ENCODE assay signal across 13 cellular contexts in genomic region chr18:24672165-24672950, GRCh38.
A peak's percentile ranks its signal among the peaks of the same experiment; 100 is the strongest.
DNase-seq lines count a peak whose midpoint lies in the region; ATAC-seq and TF ChIP-seq lines count a peak whose summit lies in the region.
"Had no signal": no experiment of that assay in that cellular context is flagged by ENCODE, and none has a peak within 500 bp of the region (broad histone marks: within the 10 kb centered on the region; RNA-seq: fewer than 3 reads in every experiment).

No MANE protein-coding gene starts in this region.

- H3K4me3 Mint-ChIP-seq in chondrocyte (ENCODE audit: unreplicated experiment) = no peak overlapping the region
- H3K4me3 Mint-ChIP-seq: activated CD4-positive, alpha-beta T cell treated with anti-CD3 and anti-CD28 coated beads for 36 hours; activated T-helper 1 cell treated with anti-CD3 and anti-CD28 coated beads, Interleukin-12 subunit alpha, Interleukin-12 subunit beta, Interleukin-2, Interleukin-4 antibody, amounts not matched to agents 30 ng/mL and 10 ng/mL and 1 ng/mL, durations not matched to agents 14 hours and 24 hours and 36 hours; effector memory CD8-positive, alpha-beta T cell; naive thymus-derived CD8-positive, alpha-beta T cell had no signal

- H3K27ac ChIP-seq in GM23248 (no peak overlapping the region), foreskin keratinocyte (no peak overlapping the region)
- H3K27ac ChIP-seq: skin epidermis had no signal

- H3K79me2 ChIP-seq in GM23248 (ENCODE audit: insufficient read depth) = no peaks in the 10 kb centered on the region

- H2AFZ ChIP-seq in GM23248 = no peak overlapping the region

- H3K4me3 ChIP-seq in GM23248 = no peak overlapping the region
- H3K4me3 ChIP-seq: skin epidermis had no signal

- no peaks in the 10 kb centered on the region for H3K9me2 ChIP-seq in GM23248 (ENCODE audit: insufficient read depth)

- peak; percentile 26 for DNase-seq in COR-L47 (lab: John Stamatoyannopoulos, UW)
- DNase-seq in GM23248 = peak; percentile 7
- peak; percentile 49 for DNase-seq in NCI-H82 (lab: John Stamatoyannopoulos, UW)
- DNase-seq in foreskin keratinocyte = no peak
- DNase-seq in chondrocyte (ENCODE audit: low spot score) = no peak
- DNase-seq in activated gamma-delta T cell (lab: John Stamatoyannopoulos, UW) = no peak
- DNase-seq: activated CD4-positive, alpha-beta T cell treated with anti-CD3 and anti-CD28 coated beads for 36 hours; effector memory CD8-positive, alpha-beta T cell; left cardiac atrium had no signal

- no peak overlapping the region for H3K4me2 ChIP-seq in GM23248 (ENCODE audit: unreplicated experiment)

- H3K27me3 ChIP-seq in GM23248 (replicated peaks; ENCODE audit: insufficient read depth) (peaks cover 48% of the 10 kb centered on the region), foreskin keratinocyte (no peaks in the 10 kb centered on the region)

- no peaks in the 10 kb centered on the region for H3K36me3 ChIP-seq in GM23248 (ENCODE audit: low read depth)

- no peaks in the 10 kb centered on the region for H4K20me1 ChIP-seq in GM23248 (ENCODE audit: insufficient read depth)

- peaks cover 32% of the 10 kb centered on the region for H3K27me3 Mint-ChIP-seq in chondrocyte (ENCODE audit: low read depth)

- H3K9ac ChIP-seq in GM23248 = no peak overlapping the region

- H3K9me3 ChIP-seq in GM23248 (ENCODE audit: low read depth) = no peaks in the 10 kb centered on the region

- H3K4me1 ChIP-seq in GM23248 (ENCODE audit: insufficient read depth) = peaks cover 7% of the 10 kb centered on the region
- H3K4me1 ChIP-seq in foreskin keratinocyte = no peaks in the 10 kb centered on the region

- peaks cover 2% of the 10 kb centered on the region for H3K36me3 Mint-ChIP-seq in chondrocyte (ENCODE audit: low read depth)
- H3K36me3 Mint-ChIP-seq: naive thymus-derived CD8-positive, alpha-beta T cell had no signal

- 36 to 43% methylated on average over 9 of the region's 9 CpGs for WGBS in GM23248 (ENCODE audit: low coverage in 1 of 2, low lambda C conversion rate in 2 of 2, missing lambda C conversion rate in 2 of 2), 2 experiments

- peaks cover 4% of the 10 kb centered on the region for H3K9me3 Mint-ChIP-seq in chondrocyte (ENCODE audit: low read depth)
- H3K9me3 Mint-ChIP-seq: activated T-helper 1 cell treated with anti-CD3 and anti-CD28 coated beads, Interleukin-12 subunit alpha, Interleukin-12 subunit beta, Interleukin-2, Interleukin-4 antibody, amounts not matched to agents 30 ng/mL and 10 ng/mL and 1 ng/mL, durations not matched to agents 14 hours and 24 hours and 36 hours; effector memory CD8-positive, alpha-beta T cell; naive thymus-derived CD8-positive, alpha-beta T cell had no signal

- no peak overlapping the region for H3K27ac Mint-ChIP-seq in chondrocyte (ENCODE audit: unreplicated experiment)
- H3K27ac Mint-ChIP-seq: activated CD4-positive, alpha-beta T cell treated with anti-CD3 and anti-CD28 coated beads for 36 hours; activated T-helper 1 cell treated with anti-CD3 and anti-CD28 coated beads, Interleukin-12 subunit alpha, Interleukin-12 subunit beta, Interleukin-2, Interleukin-4 antibody, amounts not matched to agents 30 ng/mL and 10 ng/mL and 1 ng/mL, durations not matched to agents 14 hours and 24 hours and 36 hours; effector memory CD8-positive, alpha-beta T cell; naive thymus-derived CD8-positive, alpha-beta T cell had no signal

- no peaks in the 10 kb centered on the region for H3F3A ChIP-seq in GM23248 (ENCODE audit: insufficient read depth)

- in situ Hi-C loops in GM23248 (cut with MboI) = no loop called here

- TF ChIP-seq CTCF in foreskin keratinocyte (conservative IDR thresholded peaks at IDR 0.05) (peak; percentile 35), chondrocyte (IDR thresholded peaks at IDR 0.05) (no peak)

- no peaks in the 10 kb centered on the region for H3K4me1 Mint-ChIP-seq in chondrocyte (ENCODE audit: low read depth)
- H3K4me1 Mint-ChIP-seq: naive thymus-derived CD8-positive, alpha-beta T cell had no signal

- ATAC-seq in foreskin keratinocyte (no peak), GM18502 (IDR thresholded peaks at IDR 0.05; ENCODE audit: poor library complexity, unreplicated experiment) (no peak)
- ATAC-seq: activated CD4-positive, alpha-beta T cell treated with anti-CD3 and anti-CD28 coated beads for 36 hours; effector memory CD8-positive, alpha-beta T cell; left cardiac atrium; naive thymus-derived CD8-positive, alpha-beta T cell had no signal

Comparison
In these comparisons a context has a peak if more than half of its experiments do, and no peak if none do; other contexts are left out.
1. DNase-seq: peak in COR-L47 (single experiment), GM23248 (single experiment) and NCI-H82 (single experiment); none in foreskin keratinocyte (0 of 2), chondrocyte (single experiment) and activated gamma-delta T cell (single experiment).